ENCODE assay signal across 1 cellular context in the genomic region with DNA sequence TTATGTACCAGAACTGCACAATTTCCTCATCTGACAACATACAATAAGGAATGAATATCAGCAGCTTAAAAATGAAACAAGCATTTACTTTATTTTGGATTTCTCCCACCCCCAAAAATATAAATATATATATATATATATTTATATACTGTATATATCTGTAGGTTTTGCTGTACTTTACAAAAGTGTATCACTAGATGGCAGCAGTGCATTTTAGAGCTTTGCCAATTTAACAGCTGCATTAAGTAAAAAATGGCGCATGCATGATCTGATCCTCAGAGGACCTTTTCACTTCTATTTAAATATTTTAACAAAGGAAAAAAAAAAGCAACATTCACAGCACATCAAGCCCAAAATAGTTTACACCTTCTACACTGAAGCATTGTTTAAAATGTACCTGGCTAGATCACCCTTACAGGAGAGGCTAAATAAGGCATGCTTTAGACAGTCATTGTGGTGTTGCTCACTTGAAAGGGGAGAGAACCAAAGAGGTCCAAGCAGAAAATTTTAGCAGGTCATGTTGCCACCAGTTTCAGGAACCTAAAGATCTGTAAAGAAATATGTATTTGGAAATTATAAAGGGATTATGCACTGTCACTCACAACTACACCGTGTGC.
TF ChIP-seq lines count a peak whose summit lies in the region.

No MANE protein-coding gene starts in this region.

TF ChIP-seq in HEK293, 187 proteins besides CTCF, POLR2A, EP300 and RAD21 (continued from another document):
- TF ChIP-seq, protein P1, sequence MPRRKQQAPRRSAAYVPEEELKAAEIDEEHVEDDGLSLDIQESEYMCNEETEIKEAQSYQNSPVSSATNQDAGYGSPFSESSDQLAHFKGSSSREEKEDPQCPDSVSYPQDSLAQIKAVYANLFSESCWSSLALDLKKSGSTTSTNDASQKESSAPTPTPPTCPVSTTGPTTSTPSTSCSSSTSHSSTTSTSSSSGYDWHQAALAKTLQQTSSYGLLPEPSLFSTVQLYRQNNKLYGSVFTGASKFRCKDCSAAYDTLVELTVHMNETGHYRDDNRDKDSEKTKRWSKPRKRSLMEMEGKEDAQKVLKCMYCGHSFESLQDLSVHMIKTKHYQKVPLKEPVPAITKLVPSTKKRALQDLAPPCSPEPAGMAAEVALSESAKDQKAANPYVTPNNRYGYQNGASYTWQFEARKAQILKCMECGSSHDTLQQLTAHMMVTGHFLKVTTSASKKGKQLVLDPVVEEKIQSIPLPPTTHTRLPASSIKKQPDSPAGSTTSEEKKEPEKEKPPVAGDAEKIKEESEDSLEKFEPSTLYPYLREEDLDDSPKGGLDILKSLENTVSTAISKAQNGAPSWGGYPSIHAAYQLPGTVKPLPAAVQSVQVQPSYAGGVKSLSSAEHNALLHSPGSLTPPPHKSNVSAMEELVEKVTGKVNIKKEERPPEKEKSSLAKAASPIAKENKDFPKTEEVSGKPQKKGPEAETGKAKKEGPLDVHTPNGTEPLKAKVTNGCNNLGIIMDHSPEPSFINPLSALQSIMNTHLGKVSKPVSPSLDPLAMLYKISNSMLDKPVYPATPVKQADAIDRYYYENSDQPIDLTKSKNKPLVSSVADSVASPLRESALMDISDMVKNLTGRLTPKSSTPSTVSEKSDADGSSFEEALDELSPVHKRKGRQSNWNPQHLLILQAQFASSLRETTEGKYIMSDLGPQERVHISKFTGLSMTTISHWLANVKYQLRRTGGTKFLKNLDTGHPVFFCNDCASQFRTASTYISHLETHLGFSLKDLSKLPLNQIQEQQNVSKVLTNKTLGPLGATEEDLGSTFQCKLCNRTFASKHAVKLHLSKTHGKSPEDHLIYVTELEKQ (tag by site-specific recombination; IDR thresholded peaks at IDR 0.05; ENCODE audit: borderline replicate concordance) = no peak
- no peak for TF ChIP-seq ZNF391 (tag by site-specific recombination; IDR thresholded peaks at IDR 0.05; ENCODE audit: borderline replicate concordance, low read depth)
- no peak for TF ChIP-seq ZNF677 (tag by site-specific recombination; IDR thresholded peaks at IDR 0.05)
- no peak for TF ChIP-seq ZNF366 (tag by site-specific recombination; conservative IDR thresholded peaks at IDR 0.05)
- TF ChIP-seq, protein P2, sequence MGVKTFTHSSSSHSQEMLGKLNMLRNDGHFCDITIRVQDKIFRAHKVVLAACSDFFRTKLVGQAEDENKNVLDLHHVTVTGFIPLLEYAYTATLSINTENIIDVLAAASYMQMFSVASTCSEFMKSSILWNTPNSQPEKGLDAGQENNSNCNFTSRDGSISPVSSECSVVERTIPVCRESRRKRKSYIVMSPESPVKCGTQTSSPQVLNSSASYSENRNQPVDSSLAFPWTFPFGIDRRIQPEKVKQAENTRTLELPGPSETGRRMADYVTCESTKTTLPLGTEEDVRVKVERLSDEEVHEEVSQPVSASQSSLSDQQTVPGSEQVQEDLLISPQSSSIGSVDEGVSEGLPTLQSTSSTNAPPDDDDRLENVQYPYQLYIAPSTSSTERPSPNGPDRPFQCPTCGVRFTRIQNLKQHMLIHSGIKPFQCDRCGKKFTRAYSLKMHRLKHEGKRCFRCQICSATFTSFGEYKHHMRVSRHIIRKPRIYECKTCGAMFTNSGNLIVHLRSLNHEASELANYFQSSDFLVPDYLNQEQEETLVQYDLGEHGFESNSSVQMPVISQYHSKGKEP (tag by site-specific recombination; IDR thresholded peaks at IDR 0.05) = peak; percentile 85
